Comparison of ENCODE assay signal across 8 cellular contexts in the genomic region with DNA sequence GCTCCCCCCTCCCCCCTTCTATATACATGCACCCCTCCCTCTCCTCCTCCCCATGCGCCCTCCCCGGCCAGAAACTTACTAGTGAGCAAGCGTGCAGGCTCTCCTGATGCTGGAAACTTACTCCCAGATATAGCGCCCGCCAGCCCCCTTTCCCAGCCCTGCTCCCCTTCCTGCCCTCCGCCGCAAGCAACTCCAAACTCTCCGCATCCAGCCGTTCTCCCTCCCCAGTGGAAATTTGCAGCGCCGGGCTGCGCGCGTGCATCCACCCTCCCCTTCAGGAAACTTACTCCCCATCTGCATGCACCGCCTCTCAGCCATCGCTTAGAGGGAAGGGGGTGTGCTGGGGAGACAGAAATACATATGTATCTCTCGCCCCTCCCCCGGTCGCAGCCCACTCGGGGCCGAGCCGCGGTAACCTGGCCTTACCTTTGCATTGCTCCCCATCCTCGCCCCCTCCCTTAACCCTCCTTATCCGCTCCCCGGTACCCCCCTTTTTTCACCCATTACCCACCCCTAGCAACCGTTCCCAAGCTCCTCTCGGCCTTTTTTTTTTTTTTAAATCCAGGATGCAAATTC. TPM values are rescaled to one million over a fixed set of nuclear protein-coding genes. Genes with fewer than 3 reads are reported as not detected.
DNase-seq lines count a peak whose midpoint lies in the region; ATAC-seq and TF ChIP-seq lines count a peak whose summit lies in the region.

Gene TRERF1 (minus strand): TSS at position 332 of the 576 bp plus-strand sequence. CDS start 182,336 bp downstream, outside the sequence.

- peak within 1 kb of the TSS; percentile 99 for H3K4me3 Mint-ChIP-seq in activated CD4-positive, alpha-beta T cell treated with anti-CD3 and anti-CD28 coated beads, Interleukin-2, amount 10 ng/mL, durations not matched to agents 24 days and 14 days

- DNase-seq in DMS53 treated with DMSO at 0.1 percent for 48 hours (lab: John Stamatoyannopoulos, UW; ENCODE audit: unreplicated experiment) (peak; percentile 72), NCI-H510A treated with DMSO at 0.1 percent for 48 hours (lab: John Stamatoyannopoulos, UW) (peak; percentile 98), ecto neural progenitor cell (ENCODE audit: low spot score) (peak; percentile 88), lower leg skin (ENCODE audit: low spot score in 2 of 2) (peak; percentile 65 to 91), epidermal melanocyte (ENCODE audit: insufficient read length, low spot score) (no peak)
- DNase-seq in activated CD4-positive, alpha-beta T cell treated with anti-CD3 and anti-CD28 coated beads, Interleukin-2, amount 10 ng/mL, durations not matched to agents 24 days and 14 days = peak; percentile 91
- peak; percentile 18 to 25 for DNase-seq in stimulated activated CD8-positive, alpha-beta memory T cell treated with anti-CD3 and anti-CD28 coated beads, Interleukin-2, amount 100 ng/mL, for 48 hours (ENCODE audit: low read depth in 2 of 2)

- peaks cover 11% of the 10 kb centered on the region for H3K27me3 Mint-ChIP-seq in activated CD4-positive, alpha-beta T cell treated with anti-CD3 and anti-CD28 coated beads, Interleukin-2, amount 10 ng/mL, durations not matched to agents 24 days and 14 days

- peak within 1 kb of the TSS; percentile 97 for H3K27ac Mint-ChIP-seq in activated CD4-positive, alpha-beta T cell treated with anti-CD3 and anti-CD28 coated beads, Interleukin-2, amount 10 ng/mL, durations not matched to agents 24 days and 14 days

- 1% methylated on average over 28 of the region's 28 CpGs for WGBS in lower leg skin, 2 donors

- H3K4me1 Mint-ChIP-seq in activated CD4-positive, alpha-beta T cell treated with anti-CD3 and anti-CD28 coated beads, Interleukin-2, amount 10 ng/mL, durations not matched to agents 24 days and 14 days = peaks cover 43% of the 10 kb centered on the region

- intact Hi-C loops in activated CD4-positive, alpha-beta T cell treated with anti-CD3 and anti-CD28 coated beads, Interleukin-2, amount 10 ng/mL, durations not matched to agents 24 days and 14 days (cut with micrococcal nuclease) = loop anchor here (1.0 to 10.0 kb wide), 10 partner anchors 27 to 721 kb away; partner anchors contain the start of genes MRPS10, SRF and TBCC
- intact Hi-C loops in lower leg skin (cut with DNase I; ENCODE audit: low total_unique reads) = no loop called here

- peak; percentile 34 for ATAC-seq in HG03108 (IDR thresholded peaks at IDR 0.05; ENCODE audit: unreplicated experiment)

- H3K4me3 ChIP-seq in lower leg skin (ENCODE audit: low read depth, poor library complexity, severe bottlenecking) = peak within 1 kb of the TSS; percentile 76

- no peaks in the 10 kb centered on the region for H3K9me3 Mint-ChIP-seq in activated CD4-positive, alpha-beta T cell treated with anti-CD3 and anti-CD28 coated beads, Interleukin-2, amount 10 ng/mL, durations not matched to agents 24 days and 14 days

- no peak for TF ChIP-seq CTCF in lower leg skin (IDR thresholded peaks at IDR 0.05)

- TF ChIP-seq POLR2A in lower leg skin (IDR thresholded peaks at IDR 0.05) = no peak

- H3K36me3 Mint-ChIP-seq in activated CD4-positive, alpha-beta T cell treated with anti-CD3 and anti-CD28 coated beads, Interleukin-2, amount 10 ng/mL, durations not matched to agents 24 days and 14 days (ENCODE audit: low read depth) = peaks cover 25% of the 10 kb centered on the region

RNA-seq across cellular contexts. Expression of gene TRERF1, which starts in this region (rescaled TPM):
- total RNA-seq in activated CD4-positive, alpha-beta T cell treated with anti-CD3 and anti-CD28 coated beads, Interleukin-2, amount 10 ng/mL, durations not matched to agents 24 days and 14 days = 37.0 and 37.3 TPM in 2 replicates
- total RNA-seq in lower leg skin = 10 to 100 TPM in 1 of 4 donors, 1 to 10 TPM in 3; 6.9 to 12.1 (median 8.8) TPM
